8 cellular contexts compared by ENCODE assay signal in the genomic region with DNA sequence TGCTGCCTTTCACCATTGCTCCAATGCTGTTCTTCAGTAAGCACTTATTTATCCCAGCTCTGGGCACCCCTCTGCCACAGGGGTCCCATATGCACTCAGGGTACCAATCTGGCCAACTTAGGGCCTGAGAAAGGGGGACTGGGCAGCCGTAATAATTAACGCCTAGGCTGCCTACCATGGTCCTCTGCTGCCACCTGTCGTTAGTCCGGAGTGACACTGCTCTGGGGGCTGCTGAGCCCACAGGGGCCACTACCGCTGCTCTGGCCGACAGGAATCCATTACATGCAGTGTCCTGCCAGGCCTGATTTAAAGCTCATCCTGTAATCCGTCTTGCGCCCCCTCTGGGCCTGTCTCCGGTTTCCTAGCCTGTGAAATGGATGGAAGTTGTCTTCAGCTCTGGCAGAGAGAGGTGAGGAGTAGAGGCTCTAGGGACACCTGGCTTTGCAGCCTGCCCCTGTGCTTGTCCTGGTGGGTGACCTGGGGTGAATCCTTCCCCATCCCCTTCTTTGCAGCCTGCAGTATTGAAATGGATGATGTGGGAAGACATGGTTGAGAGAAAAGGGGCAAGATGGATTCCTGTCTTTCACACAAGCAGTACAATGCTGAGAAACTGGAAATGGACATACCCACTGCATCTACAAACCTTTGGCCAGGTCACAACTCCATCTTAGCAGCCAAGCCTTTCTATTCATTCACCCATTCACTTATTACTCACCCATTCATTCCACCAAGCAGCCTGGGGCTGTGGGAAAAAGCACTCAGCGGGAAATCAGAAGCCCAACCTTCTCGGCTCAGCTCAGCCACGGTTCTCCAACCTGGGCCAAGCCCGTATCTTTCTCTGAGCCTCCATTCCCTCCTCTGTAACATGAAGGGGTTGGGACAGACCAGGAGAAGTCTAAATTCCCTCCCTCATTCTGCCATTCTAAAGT.
DNase-seq lines count a peak whose midpoint lies in the region; ATAC-seq and TF ChIP-seq lines count a peak whose summit lies in the region.

No MANE protein-coding gene starts in this region.

- no peak overlapping the region for H3K4me2 ChIP-seq in OCI-LY1 (ENCODE audit: low read length)

- H3K27ac ChIP-seq in OCI-LY1 (ENCODE audit: low read depth, low read length, poor library complexity, severe bottlenecking): no peak overlapping the region

- no peaks in the 10 kb centered on the region for H3K27me3 Mint-ChIP-seq in activated naive CD4-positive, alpha-beta T cell treated with anti-CD3 and anti-CD28 coated beads for 36 hours (ENCODE audit: low read depth)

- CTCF ChIA-PET in activated naive CD4-positive, alpha-beta T cell treated with anti-CD3 and anti-CD28 coated beads for 36 hours (lab: Charles Lee): interaction anchor here (0.9 to 1.4 kb wide), 4 partner anchors 10 to 565 kb away, joined by 3 to 7 read pairs (median 4); no protein-coding TSS in a partner anchor

- no peaks in the 10 kb centered on the region for H3K79me2 ChIP-seq in OCI-LY1 (ENCODE audit: insufficient read depth, low read length)

- intact Hi-C loops in activated naive CD4-positive, alpha-beta T cell treated with anti-CD3 and anti-CD28 coated beads for 36 hours (cut with micrococcal nuclease): loop anchor here (1.0 to 2.0 kb wide), 4 partner anchors 293 to 655 kb away; no protein-coding TSS in a partner anchor
- intact Hi-C loops in left cardiac atrium (cut with DNase I): loop anchor here (5.0 to 10.0 kb wide), 2 partner anchors 563 to 566 kb away; partner anchors contain the start of gene EFNB1 (in 1 of the 2)

- TF ChIP-seq CTCF in OCI-LY1 (IDR thresholded peaks at IDR 0.05; ENCODE audit: low read length) (peak; percentile 60), retinal pigment epithelial cell (conservative IDR thresholded peaks at IDR 0.05; ENCODE audit: low read depth, low read length) (peak; percentile 78)

- H3K9me3 ChIP-seq in OCI-LY1 (ENCODE audit: low read length): no peaks in the 10 kb centered on the region

- ATAC-seq in left cardiac atrium (peak; percentile 62 to 82), GM18519 (IDR thresholded peaks at IDR 0.05; ENCODE audit: low FRiP score, unreplicated experiment) (no peak), HG02678 (IDR thresholded peaks at IDR 0.05; ENCODE audit: unreplicated experiment) (no peak)

- no peak overlapping the region for H3K27ac Mint-ChIP-seq in activated naive CD4-positive, alpha-beta T cell treated with anti-CD3 and anti-CD28 coated beads for 36 hours

- no peaks in the 10 kb centered on the region for H3K36me3 ChIP-seq in OCI-LY1 (ENCODE audit: insufficient read depth, low read length)

- no peaks in the 10 kb centered on the region for H3K4me1 ChIP-seq in OCI-LY1 (ENCODE audit: insufficient read depth, low read length, severe bottlenecking)

- H3K4me3 Mint-ChIP-seq in activated naive CD4-positive, alpha-beta T cell treated with anti-CD3 and anti-CD28 coated beads for 36 hours: no peak overlapping the region

- DNase-seq in Daoy (ENCODE audit: low read depth) (peak; percentile 42), HCEC 1CT (peak; percentile 2), left cardiac atrium (peak; percentile 46), retinal pigment epithelial cell (ENCODE audit: low read depth) (no peak)
- peak; percentile 39 for DNase-seq in activated naive CD4-positive, alpha-beta T cell treated with anti-CD3 and anti-CD28 coated beads for 36 hours

- no peaks in the 10 kb centered on the region for H3K4me1 Mint-ChIP-seq in activated naive CD4-positive, alpha-beta T cell treated with anti-CD3 and anti-CD28 coated beads for 36 hours (ENCODE audit: low read depth)

- no peaks in the 10 kb centered on the region for H4K20me1 ChIP-seq in OCI-LY1 (ENCODE audit: insufficient read depth, low read length)

- H2AFZ ChIP-seq in OCI-LY1 (ENCODE audit: low read length): no peak overlapping the region

- H3K27me3 ChIP-seq in OCI-LY1 (ENCODE audit: insufficient read depth, low read length): no peaks in the 10 kb centered on the region

- H3K4me3 ChIP-seq in OCI-LY1 (ENCODE audit: low read depth, low read length, poor library complexity, severe bottlenecking): no peak overlapping the region
- no peak overlapping the region for H3K4me3 ChIP-seq in retinal pigment epithelial cell (ENCODE audit: low read length)

- H3K9me3 Mint-ChIP-seq in activated naive CD4-positive, alpha-beta T cell treated with anti-CD3 and anti-CD28 coated beads for 36 hours: no peaks in the 10 kb centered on the region

- no peak overlapping the region for H3K9ac ChIP-seq in OCI-LY1 (ENCODE audit: low read length)

- no peaks in the 10 kb centered on the region for H3F3A ChIP-seq in OCI-LY1 (ENCODE audit: insufficient read depth, low read length)

- H3K9me2 ChIP-seq in OCI-LY1 (ENCODE audit: low read depth, low read length): no peaks in the 10 kb centered on the region

- H3K36me3 Mint-ChIP-seq in activated naive CD4-positive, alpha-beta T cell treated with anti-CD3 and anti-CD28 coated beads for 36 hours (ENCODE audit: low read depth): no peaks in the 10 kb centered on the region

Comparison
In these comparisons a context has a peak if more than half of its experiments do, and no peak if none do; other contexts are left out.
1. ATAC-seq: peak in left cardiac atrium (2 of 2); none in GM18519 (single experiment) and HG02678 (single experiment).